19 cellular contexts compared by ENCODE assay signal in the genomic region with DNA sequence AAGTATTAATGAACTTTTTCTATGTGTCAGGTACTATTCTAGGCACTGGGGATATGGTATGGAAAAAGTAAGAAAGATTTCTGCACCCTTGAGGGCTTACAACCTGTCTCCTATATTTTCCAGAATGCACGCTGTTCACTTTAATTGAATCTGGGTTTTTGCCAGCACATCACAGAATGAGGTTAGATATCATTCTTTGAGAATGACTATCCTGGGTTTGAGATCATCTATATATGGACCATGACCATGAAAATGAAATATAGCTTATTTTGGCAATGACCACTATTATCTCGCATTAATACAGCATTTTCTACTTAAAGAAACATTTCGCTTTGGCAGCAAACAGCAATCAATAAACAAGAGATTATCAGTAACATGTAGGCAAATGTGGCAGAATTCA. TPM values are rescaled to one million over a fixed set of nuclear protein-coding genes. Genes with fewer than 3 reads are reported as not detected.
DNase-seq lines count a peak whose midpoint lies in the region; ATAC-seq and TF ChIP-seq lines count a peak whose summit lies in the region.
"Had no signal": no experiment of that assay in that cellular context is flagged by ENCODE, and none has a peak within 500 bp of the region (broad histone marks: within the 10 kb centered on the region; RNA-seq: fewer than 3 reads in every experiment).

No MANE protein-coding gene starts in this region.

- no peaks in the 10 kb centered on the region for H3K79me2 ChIP-seq in ACC112 (ENCODE audit: control insufficient read depth, insufficient read depth, low read length, unreplicated experiment)

- H3K4me1 ChIP-seq in ACC112 (ENCODE audit: control insufficient read depth, insufficient read depth, low read length, unreplicated experiment) (peaks cover 10% of the 10 kb centered on the region), aorta (ENCODE audit: control insufficient read depth in 1 of 2, insufficient read depth in 2 of 2, low read length in 2 of 2) (no peaks in the 10 kb centered on the region)

- H3K27ac ChIP-seq in ACC112 (ENCODE audit: low read depth, low read length) (peak overlapping the region; percentile 27; the same call in 1 of the 2 replicates), aorta (ENCODE audit: low read depth in 1 of 2, low read length in 2 of 2) (no peak overlapping the region)
- H3K27ac ChIP-seq: GM23248 had no signal

- DNase-seq in RPMI7951 (ENCODE audit: low read depth) (peak; percentile 14), fibroblast of mammary gland (ENCODE audit: low read depth) (peak; percentile 35), osteocyte (ENCODE audit: extremely low spot score, unreplicated experiment) (no peak), HK-2 (ENCODE audit: unreplicated experiment) (no peak), aorta (no peak)
- DNase-seq in stimulated activated naive CD8-positive, alpha-beta T cell treated with anti-CD3 and anti-CD28 coated beads, Interleukin-15, amount 100 ng/mL, for 72 hours, result no peak
- DNase-seq: 8988T; CD8-positive, alpha-beta T cell; DMS79 treated with DMSO at 0.1 percent for 48 hours; GF-D8; NCI-H1436; NCI-H2029 treated with DMSO at 0.1 percent for 48 hours; NCI-H2171 treated with DMSO at 0.1 percent for 48 hours; NCI-H446 treated with DMSO at 0.1 percent for 48 hours; NCI-H748 treated with DMSO at 0.1 percent for 48 hours; OCI-M1 had no signal

- peak overlapping the region; percentile 1 for H3K27ac Mint-ChIP-seq in osteocyte (ENCODE audit: unreplicated experiment)
- no peak overlapping the region for H3K27ac Mint-ChIP-seq in stimulated activated naive CD8-positive, alpha-beta T cell treated with anti-CD3 and anti-CD28 coated beads, Interleukin-15, amount 100 ng/mL, for 72 hours
- H3K27ac Mint-ChIP-seq: CD8-positive, alpha-beta T cell had no signal

- intact Hi-C loops in aorta (cut with DNase I), result no loop called here

- no peaks in the 10 kb centered on the region for H3K27me3 Mint-ChIP-seq in osteocyte (ENCODE audit: unreplicated experiment)
- H3K27me3 Mint-ChIP-seq in stimulated activated naive CD8-positive, alpha-beta T cell treated with anti-CD3 and anti-CD28 coated beads, Interleukin-15, amount 100 ng/mL, for 72 hours, result peaks cover 19% of the 10 kb centered on the region

- no peak overlapping the region for H2AFZ ChIP-seq in ACC112 (ENCODE audit: low read length, unreplicated experiment)
- H2AFZ ChIP-seq: GM23248 had no signal

- peaks cover 14% of the 10 kb centered on the region for H3K4me1 Mint-ChIP-seq in osteocyte (ENCODE audit: unreplicated experiment)
- no peaks in the 10 kb centered on the region for H3K4me1 Mint-ChIP-seq in stimulated activated naive CD8-positive, alpha-beta T cell treated with anti-CD3 and anti-CD28 coated beads, Interleukin-15, amount 100 ng/mL, for 72 hours

- TF ChIP-seq CTCF in fibroblast of mammary gland (conservative IDR thresholded peaks at IDR 0.05; ENCODE audit: control insufficient read depth, insufficient read depth, low read depth, low read length), result no peak
- no peak for TF ChIP-seq CTCF in osteocyte (IDR thresholded peaks at IDR 0.05)

- H3K36me3 ChIP-seq in ACC112 (ENCODE audit: insufficient read depth, low read length), result no peaks in the 10 kb centered on the region
- H3K36me3 ChIP-seq in aorta (ENCODE audit: control insufficient read depth in 1 of 2, insufficient read depth in 2 of 2, low read length in 1 of 2), result no peaks in the 10 kb centered on the region

- no peaks in the 10 kb centered on the region for H3K36me3 Mint-ChIP-seq in osteocyte (ENCODE audit: unreplicated experiment)
- H3K36me3 Mint-ChIP-seq: CD8-positive, alpha-beta T cell had no signal

- ATAC-seq in stimulated activated naive CD8-positive, alpha-beta T cell treated with anti-CD3 and anti-CD28 coated beads, Interleukin-15, amount 100 ng/mL, for 72 hours, result no peak
- no peak for ATAC-seq in HG03045 (IDR thresholded peaks at IDR 0.05; ENCODE audit: unreplicated experiment)
- no peak for ATAC-seq in aorta (ENCODE audit: low FRiP score)
- ATAC-seq: CD8-positive, alpha-beta T cell had no signal

- no peaks in the 10 kb centered on the region for H3K27me3 ChIP-seq in ACC112 (ENCODE audit: insufficient read depth, low read length)
- H3K27me3 ChIP-seq in aorta (ENCODE audit: control insufficient read depth in 1 of 2, insufficient read depth in 2 of 2, low read length in 1 of 2), result no peaks in the 10 kb centered on the region

- no peaks in the 10 kb centered on the region for H3K9me3 Mint-ChIP-seq in osteocyte (ENCODE audit: unreplicated experiment)
- no peaks in the 10 kb centered on the region for H3K9me3 Mint-ChIP-seq in stimulated activated naive CD8-positive, alpha-beta T cell treated with anti-CD3 and anti-CD28 coated beads, Interleukin-15, amount 100 ng/mL, for 72 hours
- H3K9me3 Mint-ChIP-seq: CD8-positive, alpha-beta T cell had no signal

- H3K4me3 Mint-ChIP-seq in osteocyte (ENCODE audit: unreplicated experiment), result no peak overlapping the region
- H3K4me3 Mint-ChIP-seq in stimulated activated naive CD8-positive, alpha-beta T cell treated with anti-CD3 and anti-CD28 coated beads, Interleukin-15, amount 100 ng/mL, for 72 hours, result no peak overlapping the region
- H3K4me3 Mint-ChIP-seq: CD8-positive, alpha-beta T cell had no signal

- no peak overlapping the region for H3K4me3 ChIP-seq in ACC112 (ENCODE audit: low read depth, low read length)
- no peak overlapping the region for H3K4me3 ChIP-seq in fibroblast of mammary gland (ENCODE audit: control insufficient read depth, low read depth, low read length)
- no peak overlapping the region for H3K4me3 ChIP-seq in aorta (ENCODE audit: low read length in 2 of 2)
- H3K4me3 ChIP-seq: GM23248 had no signal

- no peaks in the 10 kb centered on the region for H3K9me3 ChIP-seq in aorta (ENCODE audit: control insufficient read depth, low read length)

- 71 to 74% methylated on average over 3 of the region's 3 CpGs for WGBS in aorta, 2 donors

RNA-seq across cellular contexts. Expression of a gene that starts 46.9 kb away (rescaled TPM):
- total RNA-seq in RPMI7951 (2014; rRNA removed; shearing (Covaris generic)), result 5.0 and 6.2 TPM in 2 replicates
- 6.8 TPM in 2 replicates for total RNA-seq in osteocyte
- 1 to 10 TPM; 4.4 to 4.9 TPM for total RNA-seq in aorta
- polyA plus RNA-seq in aorta, result 1 to 10 TPM; 4.4 to 6.1 TPM

RNA-seq across cellular contexts. Expression of a gene that starts 47.0 kb away (rescaled TPM):
- total RNA-seq in RPMI7951 (2014; rRNA removed; shearing (Covaris generic)), result 45.5 and 53.9 TPM in 2 replicates
- total RNA-seq in osteocyte (35.0 and 36.9 TPM in 2 replicates), aorta (10 to 100 TPM; 37.1 to 37.9 TPM)
- polyA plus RNA-seq in aorta, result 10 to 100 TPM; 19.9 to 22.3 TPM

RNA-seq across cellular contexts. Expression of a gene that starts 57.2 kb away (rescaled TPM):
- total RNA-seq in RPMI7951 (2014; rRNA removed; shearing (Covaris generic)), result 344 and 368 TPM in 2 replicates
- total RNA-seq in osteocyte (65.4 and 79.5 TPM in 2 replicates), aorta (100 to 1,000 TPM; 597 to 862 TPM)
- 1,000 to 10,000 TPM in 1 of 2 donors, 100 to 1,000 TPM in 1; 405 to 1,814 TPM for polyA plus RNA-seq in aorta
- total RNA-seq: CD8-positive, alpha-beta T cell had no signal

Comparison
In these comparisons a context has a peak if more than half of its experiments do, and no peak if none do; other contexts are left out.
1. DNase-seq: peak in RPMI7951 (single experiment) and fibroblast of mammary gland (single experiment); none in osteocyte (single experiment), HK-2 (single experiment), stimulated activated naive CD8-positive, alpha-beta T cell treated with anti-CD3 and anti-CD28 coated beads, Interleukin-15, amount 100 ng/mL, for 72 hours (0 of 2) and aorta (0 of 2).